ENCODE assay signal across 20 cellular contexts in genomic region chr1:6024376-6024775, GRCh38. TPM values are rescaled to one million over a fixed set of nuclear protein-coding genes. Genes with fewer than 3 reads are reported as not detected.
DNase-seq lines count a peak whose midpoint lies in the region; ATAC-seq and TF ChIP-seq lines count a peak whose summit lies in the region.
"Had no signal": no experiment of that assay in that cellular context is flagged by ENCODE, and none has a peak within 500 bp of the region (broad histone marks: within the 10 kb centered on the region; RNA-seq: fewer than 3 reads in every experiment).

No MANE protein-coding gene starts in this region.

- H3K27ac ChIP-seq in BLaER1 treated with 17β-estradiol and CSF1 and Interleukin-3, amounts not matched to agents 10 nM and 100 nM: peak overlapping the region in 8 of 11 experiments; percentile 90 to 99 (median 97); a peak in 13 of 22 replicates
- H3K27ac ChIP-seq in MM.1S (ENCODE audit: low read length) (peak overlapping the region; percentile 77), angular gyrus (ENCODE audit: low read depth, low read length) (peak overlapping the region; percentile 70), GM23338 (ENCODE audit: low read depth) (no peak overlapping the region)
- H3K27ac ChIP-seq: psoas muscle, upper lobe of right lung had no signal

- no peaks in the 10 kb centered on the region for H3K27me3 ChIP-seq in BLaER1 treated with 17β-estradiol and CSF1 and Interleukin-3, amounts not matched to agents 10 nM and 100 nM
- H3K27me3 ChIP-seq in MM.1S (replicated peaks; ENCODE audit: insufficient read depth, low read length) (no peaks in the 10 kb centered on the region), GM23338 (ENCODE audit: insufficient read depth) (no peaks in the 10 kb centered on the region)
- H3K27me3 ChIP-seq: upper lobe of right lung had no signal

- H3K79me2 ChIP-seq in MM.1S (ENCODE audit: low read length) (peaks cover 48% of the 10 kb centered on the region), GM23338 (replicated peaks; ENCODE audit: insufficient read depth) (no peaks in the 10 kb centered on the region)

- no peak overlapping the region for H3K4me3 Mint-ChIP-seq in GM23338

- H3F3A ChIP-seq in MM.1S (ENCODE audit: insufficient read depth, low read length) (peaks cover 21% of the 10 kb centered on the region), GM23338 (replicated peaks; ENCODE audit: low read depth) (no peaks in the 10 kb centered on the region)

- H3K4me1 Mint-ChIP-seq in GM23338: peaks cover 8% of the 10 kb centered on the region

- H3K4me2 ChIP-seq in BLaER1 treated with 17β-estradiol and CSF1 and Interleukin-3, amounts not matched to agents 10 nM and 100 nM: peak overlapping the region; percentile 87 to 100 (median 97)
- H3K4me2 ChIP-seq in MM.1S (ENCODE audit: low read depth, low read length) (peak overlapping the region; percentile 96), GM23338 (no peak overlapping the region)

- H3K4me3 ChIP-seq in BLaER1 treated with 17β-estradiol and CSF1 and Interleukin-3, amounts not matched to agents 10 nM and 100 nM: peak overlapping the region in 1 of 10 experiments; percentile 70; a peak in 3 of 20 replicates
- H3K4me3 ChIP-seq in GM12864 (ENCODE audit: low read depth, low read length): no peak overlapping the region
- H3K4me3 ChIP-seq in MM.1S (ENCODE audit: low read length): peak overlapping the region; percentile 73; the same call in 1 of the 2 replicates
- H3K4me3 ChIP-seq in GM23338: no peak overlapping the region
- H3K4me3 ChIP-seq: psoas muscle, upper lobe of right lung had no signal

- no peak overlapping the region for H3K27ac Mint-ChIP-seq in GM23338

- no peaks in the 10 kb centered on the region for H3K9me3 Mint-ChIP-seq in GM23338
- H3K9me3 Mint-ChIP-seq: activated T-helper 1 cell treated with anti-CD3 and anti-CD28 coated beads, Interleukin-12 subunit alpha, Interleukin-12 subunit beta, Interleukin-2, Interleukin-4 antibody, amounts not matched to agents 30 ng/mL and 10 ng/mL and 1 ng/mL, durations not matched to agents 14 hours and 24 hours and 36 hours; CD8-positive, alpha-beta T cell had no signal

- no peak for TF ChIP-seq CTCF in GM12864 (IDR thresholded peaks at IDR 0.05; ENCODE audit: low read depth, low read length, missing control alignments)
- TF ChIP-seq CTCF in MM.1S (IDR thresholded peaks at IDR 0.05; ENCODE audit: low read length): no peak
- no peak for TF ChIP-seq CTCF in GM23338 (conservative IDR thresholded peaks at IDR 0.05; ENCODE audit: low read depth in 2 of 2)

- peaks cover 0 to 9% (median 0%) of the 10 kb centered on the region in 11 experiments; a peak in 6 of 22 replicates for H3K9me3 ChIP-seq in BLaER1 treated with 17β-estradiol and CSF1 and Interleukin-3, amounts not matched to agents 10 nM and 100 nM (replicated peaks in 1 of 11)
- no peaks in the 10 kb centered on the region for H3K9me3 ChIP-seq in MM.1S (replicated peaks; ENCODE audit: insufficient read depth, low read length)
- H3K9me3 ChIP-seq: psoas muscle, upper lobe of right lung had no signal

- peaks cover under 1 to 19% (median 4%) of the 10 kb centered on the region in 11 experiments; a peak in 16 of 22 replicates for H4K20me1 ChIP-seq in BLaER1 treated with 17β-estradiol and CSF1 and Interleukin-3, amounts not matched to agents 10 nM and 100 nM
- H4K20me1 ChIP-seq in MM.1S (ENCODE audit: insufficient read depth, low read length): no peaks in the 10 kb centered on the region
- H4K20me1 ChIP-seq in GM23338 (replicated peaks; ENCODE audit: insufficient read depth): no peaks in the 10 kb centered on the region

- H3K9ac ChIP-seq in BLaER1 treated with 17β-estradiol and CSF1 and Interleukin-3, amounts not matched to agents 10 nM and 100 nM: peak overlapping the region in 8 of 11 experiments; percentile 5 to 97 (median 92); a peak in 9 of 22 replicates
- peak overlapping the region; percentile 69; the same call in 1 of the 2 replicates for H3K9ac ChIP-seq in MM.1S (ENCODE audit: low read length)

- ATAC-seq in GM23338 (no peak), HG03139 (IDR thresholded peaks at IDR 0.05; ENCODE audit: unreplicated experiment) (no peak)
- ATAC-seq: activated CD4-positive, CD25-positive, alpha-beta regulatory T cell treated with anti-CD3 and anti-CD28 coated beads, Interleukin-2, amount 50 U/mL, for 24 hours; CD8-positive, alpha-beta T cell; PC-3; upper lobe of right lung had no signal

- H3K4me1 ChIP-seq in BLaER1 treated with 17β-estradiol and CSF1 and Interleukin-3, amounts not matched to agents 10 nM and 100 nM: peaks cover 28 to 65% (median 31%) of the 10 kb centered on the region in 10 experiments
- peaks cover 24% of the 10 kb centered on the region for H3K4me1 ChIP-seq in MM.1S (ENCODE audit: low read length)
- no peaks in the 10 kb centered on the region; the same call in 1 of the 2 replicates for H3K4me1 ChIP-seq in GM23338 (ENCODE audit: insufficient read depth)
- H3K4me1 ChIP-seq: psoas muscle had no signal

- no peaks in the 10 kb centered on the region for H3K36me3 Mint-ChIP-seq in GM23338 (ENCODE audit: low read depth)

- H3K36me3 ChIP-seq in BLaER1 treated with 17β-estradiol and CSF1 and Interleukin-3, amounts not matched to agents 10 nM and 100 nM: peaks cover 3 to 11% (median 10%) of the 10 kb centered on the region in 11 experiments; a peak in 21 of 22 replicates
- no peaks in the 10 kb centered on the region; the same call in 1 of the 2 replicates for H3K36me3 ChIP-seq in MM.1S (replicated peaks; ENCODE audit: insufficient read depth, low read length)
- H3K36me3 ChIP-seq in GM23338 (ENCODE audit: insufficient read depth): no peaks in the 10 kb centered on the region
- H3K36me3 ChIP-seq: upper lobe of right lung had no signal

- no peaks in the 10 kb centered on the region for H3K9me2 ChIP-seq in MM.1S (replicated peaks; ENCODE audit: insufficient read depth, low read length)
- no peaks in the 10 kb centered on the region for H3K9me2 ChIP-seq in GM23338 (ENCODE audit: insufficient read depth)

- H2AFZ ChIP-seq in MM.1S (ENCODE audit: low read length): no peak overlapping the region
- H2AFZ ChIP-seq in GM23338: no peak overlapping the region

- H3K27me3 Mint-ChIP-seq in GM23338 (ENCODE audit: insufficient read depth, low read depth, poor library complexity): peaks cover 13% of the 10 kb centered on the region

- peak; percentile 29 for DNase-seq in GM12864 (ENCODE audit: low read depth)
- peak; percentile 89 for DNase-seq in MM.1S
- DNase-seq in inferior parietal cortex (ENCODE audit: extremely low spot score): no peak
- no peak for DNase-seq in GM23338 (ENCODE audit: low spot score)
- DNase-seq in activated CD4-positive, alpha-beta T cell treated with anti-CD3 and anti-CD28 coated beads, Interleukin-2, amount 50 U/mL, for 48 hours: no peak
- DNase-seq: activated CD8-positive, alpha-beta memory T cell treated with anti-CD3 and anti-CD28 coated beads for 24 hours; CD8-positive, alpha-beta T cell; cerebellar nuclear complex; IMR-90; NCI-H1417 treated with DMSO at 0.1 percent for 48 hours; NCI-H446 treated with DMSO at 0.1 percent for 48 hours; PC-3; psoas muscle; substantia nigra; upper lobe of right lung had no signal

TF ChIP-seq in GM23338, 12 proteins besides CTCF, POLR2A, EP300 and RAD21 (continues in another document):
- no peak for TF ChIP-seq JUNB (IDR thresholded peaks at IDR 0.05; ENCODE audit: unreplicated experiment)
- no peak for TF ChIP-seq NANOG (IDR thresholded peaks at IDR 0.05; ENCODE audit: borderline replicate concordance)
- TF ChIP-seq EZH2 (IDR thresholded peaks at IDR 0.05; ENCODE audit: low read depth, unreplicated experiment): no peak
- TF ChIP-seq ZNF331 (CRISPR knock-in tag; IDR thresholded peaks at IDR 0.05; ENCODE audit: low read depth): no peak
- no peak for TF ChIP-seq REST (IDR thresholded peaks at IDR 0.05; ENCODE audit: unreplicated experiment)
- TF ChIP-seq STAT1 (IDR thresholded peaks at IDR 0.05; ENCODE audit: unreplicated experiment): no peak
- no peak for TF ChIP-seq ETS1 (IDR thresholded peaks at IDR 0.05)
- TF ChIP-seq CREB1 (CRISPR knock-in tag; IDR thresholded peaks at IDR 0.05; ENCODE audit: low read depth): no peak
- no peak for TF ChIP-seq EZH2phosphoT487 (IDR thresholded peaks at IDR 0.05; ENCODE audit: unreplicated experiment)

RNA-seq across cellular contexts. Expression of gene KCNAB2, which starts 21.3 kb away (rescaled TPM):
- total RNA-seq in GM23338 (2014; rRNA removed; shearing (Covaris generic)): 3.7 and 5.1 TPM in 2 replicates
- polyA plus RNA-seq in GM23338 (2016; fragmentation: Nextera tagmentation; extraction: Ambion mirVana): 2.1 and 3.0 TPM in 2 replicates

RNA-seq across cellular contexts. Expression of gene NPHP4, which starts 32.2 kb away (rescaled TPM):
- total RNA-seq in GM23338 (2014; rRNA removed; shearing (Covaris generic)): 8.6 and 12.4 TPM in 2 replicates
- polyA plus RNA-seq in GM23338 (2016; fragmentation: Nextera tagmentation; extraction: Ambion mirVana): 2.4 and 2.5 TPM in 2 replicates

Comparison
In these comparisons a context has a peak if more than half of its experiments do, and no peak if none do; other contexts are left out.
1. DNase-seq: peak in GM12864 (single experiment) and MM.1S (single experiment); none in inferior parietal cortex (single experiment), GM23338 (single experiment) and activated CD4-positive, alpha-beta T cell treated with anti-CD3 and anti-CD28 coated beads, Interleukin-2, amount 50 U/mL, for 48 hours (0 of 2).